ENCODE assay signal across 18 cellular contexts in the genomic region with DNA sequence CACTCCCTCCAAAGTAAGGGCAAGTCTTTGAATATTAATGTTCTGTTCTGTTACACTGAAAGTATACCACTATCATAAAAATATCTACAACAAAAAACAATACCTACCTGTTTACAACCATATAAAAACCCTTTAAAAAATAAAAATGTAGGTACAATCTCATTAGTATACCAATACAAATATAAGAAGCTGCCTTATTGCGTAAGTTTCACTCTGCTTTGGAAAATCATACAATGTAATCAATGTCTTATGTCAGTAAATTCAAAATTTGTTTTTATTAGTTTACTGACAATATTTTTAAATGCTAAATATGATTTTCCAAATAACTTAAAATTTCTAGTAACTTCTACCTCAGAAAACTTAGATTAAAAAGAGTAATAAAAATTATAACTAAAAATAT.
DNase-seq lines count a peak whose midpoint lies in the region; TF ChIP-seq lines count a peak whose summit lies in the region.
"Had no signal": no experiment of that assay in that cellular context is flagged by ENCODE, and none has a peak within 500 bp of the region (broad histone marks: within the 10 kb centered on the region; RNA-seq: fewer than 3 reads in every experiment).

No MANE protein-coding gene starts in this region.

- H3K36me3 ChIP-seq in ACC112 (ENCODE audit: insufficient read depth, low read length), result peaks cover 25% of the 10 kb centered on the region
- H3K36me3 ChIP-seq in osteoblast (ENCODE audit: insufficient read depth, low read length), result peaks cover 65% of the 10 kb centered on the region

- H3K9me3 Mint-ChIP-seq in activated T-helper 2 cell treated with anti-CD3 and anti-CD28 coated beads, Interferon-gamma antibody, Interleukin-2, Interleukin-4, amounts not matched to agents 10 μg/mL and 5 μg/mL and 100 μg/mL, durations not matched to agents 14 hours and 24 hours and 36 hours, result no peaks in the 10 kb centered on the region

- H3K36me3 Mint-ChIP-seq in activated T-helper 2 cell treated with anti-CD3 and anti-CD28 coated beads, Interferon-gamma antibody, Interleukin-2, Interleukin-4, amounts not matched to agents 10 μg/mL and 5 μg/mL and 100 μg/mL, durations not matched to agents 14 hours and 24 hours and 36 hours (ENCODE audit: low read depth), result no peaks in the 10 kb centered on the region

- no peaks in the 10 kb centered on the region for H4K20me1 ChIP-seq in osteoblast (ENCODE audit: insufficient read depth, low read length)

- no peak for TF ChIP-seq CTCF in osteoblast (IDR thresholded peaks at IDR 0.05; ENCODE audit: extremely low read depth, low read depth, low read length)

- H3K79me2 ChIP-seq in ACC112 (ENCODE audit: control insufficient read depth, insufficient read depth, low read length, unreplicated experiment), result peaks cover 13% of the 10 kb centered on the region
- peaks cover 49% of the 10 kb centered on the region for H3K79me2 ChIP-seq in osteoblast (ENCODE audit: insufficient read depth, low read length)

- intact Hi-C loops in activated T-helper 2 cell treated with anti-CD3 and anti-CD28 coated beads, Interferon-gamma antibody, Interleukin-2, Interleukin-4, amounts not matched to agents 10 μg/mL and 5 μg/mL and 100 μg/mL, durations not matched to agents 14 hours and 24 hours and 36 hours (cut with micrococcal nuclease), result no loop called here

- H3K9me3 ChIP-seq in osteoblast (ENCODE audit: low read depth, low read length), result no peaks in the 10 kb centered on the region

- no peak for TF ChIP-seq EP300 in Ishikawa (IDR thresholded peaks at IDR 0.05; ENCODE audit: borderline replicate concordance)

- DNase-seq in epithelial cell of prostate (ENCODE audit: low read depth, low spot score), result no peak
- no peak for DNase-seq in osteoblast (ENCODE audit: insufficient read length, low spot score, missing footprints)
- DNase-seq in activated T-helper 2 cell treated with anti-CD3 and anti-CD28 coated beads, Interferon-gamma antibody, Interleukin-2, Interleukin-4, amounts not matched to agents 10 μg/mL and 5 μg/mL and 100 μg/mL, durations not matched to agents 14 hours and 24 hours and 36 hours (ENCODE audit: low spot score), result no peak
- no peak for DNase-seq in activated CD8-positive, alpha-beta memory T cell treated with anti-CD3 and anti-CD28 coated beads, Interleukin-2, amount 50 U/mL, for 48 hours
- DNase-seq in amygdala (lab: John Stamatoyannopoulos, UW), result no peak
- DNase-seq: AML-193, DMS79, HCEC 1CT, NCI-H1417 treated with DMSO at 0.1 percent for 48 hours, NCI-H2029, NCI-H526, PC-3, SIG-M5 had no signal

- no peak overlapping the region for H3K4me2 ChIP-seq in osteoblast (ENCODE audit: insufficient read depth, low read length)
- H3K4me2 ChIP-seq: KMS-11 had no signal

- H3K27me3 ChIP-seq in ACC112 (ENCODE audit: insufficient read depth, low read length), result no peaks in the 10 kb centered on the region
- H3K27me3 ChIP-seq in osteoblast (ENCODE audit: insufficient read depth, low read length), result no peaks in the 10 kb centered on the region

- no peak overlapping the region for H3K27ac Mint-ChIP-seq in activated T-helper 2 cell treated with anti-CD3 and anti-CD28 coated beads, Interferon-gamma antibody, Interleukin-2, Interleukin-4, amounts not matched to agents 10 μg/mL and 5 μg/mL and 100 μg/mL, durations not matched to agents 14 hours and 24 hours and 36 hours

- H3K4me3 Mint-ChIP-seq in activated T-helper 2 cell treated with anti-CD3 and anti-CD28 coated beads, Interferon-gamma antibody, Interleukin-2, Interleukin-4, amounts not matched to agents 10 μg/mL and 5 μg/mL and 100 μg/mL, durations not matched to agents 14 hours and 24 hours and 36 hours (ENCODE audit: low read depth), result no peak overlapping the region

- no peak overlapping the region for H2AFZ ChIP-seq in ACC112 (ENCODE audit: low read length, unreplicated experiment)
- no peak overlapping the region for H2AFZ ChIP-seq in osteoblast (ENCODE audit: low read length)

- TF ChIP-seq RAD21 in Ishikawa (IDR thresholded peaks at IDR 0.05; ENCODE audit: low read depth), result no peak

- H3K27ac ChIP-seq in ACC112 (ENCODE audit: low read depth, low read length), result 0 out of 2 replicates have a peak overlapping the region, but pooled peaks have one; percentile 6
- H3K27ac ChIP-seq in epithelial cell of prostate, result peak overlapping the region; percentile 15
- peak overlapping the region; percentile 38 for H3K27ac ChIP-seq in osteoblast (ENCODE audit: low read depth, low read length)
- H3K27ac ChIP-seq: C4-2B, KMS-11, RWPE1 had no signal

- H3K4me1 ChIP-seq in ACC112 (ENCODE audit: control insufficient read depth, insufficient read depth, low read length, unreplicated experiment) (peaks cover 20% of the 10 kb centered on the region), osteoblast (ENCODE audit: insufficient read depth, low read length) (peaks cover 5% of the 10 kb centered on the region)

- H3K27me3 Mint-ChIP-seq in activated T-helper 2 cell treated with anti-CD3 and anti-CD28 coated beads, Interferon-gamma antibody, Interleukin-2, Interleukin-4, amounts not matched to agents 10 μg/mL and 5 μg/mL and 100 μg/mL, durations not matched to agents 14 hours and 24 hours and 36 hours (ENCODE audit: low read depth), result no peaks in the 10 kb centered on the region

- H3K4me3 ChIP-seq in ACC112 (ENCODE audit: low read depth, low read length) (no peak overlapping the region), osteoblast (ENCODE audit: insufficient read depth, low read length) (no peak overlapping the region)

- H3K4me1 Mint-ChIP-seq in activated T-helper 2 cell treated with anti-CD3 and anti-CD28 coated beads, Interferon-gamma antibody, Interleukin-2, Interleukin-4, amounts not matched to agents 10 μg/mL and 5 μg/mL and 100 μg/mL, durations not matched to agents 14 hours and 24 hours and 36 hours (ENCODE audit: low read depth), result peaks cover 4% of the 10 kb centered on the region

TF ChIP-seq in Ishikawa, 13 proteins besides CTCF, POLR2A, EP300 and RAD21:
- TF ChIP-seq CEBPB (IDR thresholded peaks at IDR 0.05), result peak; percentile 35; the same call in 1 of the 2 replicates
- TF ChIP-seq REST (IDR thresholded peaks at IDR 0.05; ENCODE audit: low read depth), result no peak
- no peak for TF ChIP-seq TEAD4 (IDR thresholded peaks at IDR 0.05)
- TF ChIP-seq EGR1 (IDR thresholded peaks at IDR 0.05), result no peak
